8 cellular contexts compared by ENCODE assay signal in genomic region chr21:44949161-44950015, GRCh38. TPM values are rescaled to one million over a fixed set of nuclear protein-coding genes. Genes with fewer than 3 reads are reported as not detected.
DNase-seq lines count a peak whose midpoint lies in the region; ATAC-seq and TF ChIP-seq lines count a peak whose summit lies in the region.

No MANE protein-coding gene starts in this region.

- peaks cover 4 to 15% of the 10 kb centered on the region in 2 donors for H3K4me1 Mint-ChIP-seq in natural killer cell
- peaks cover 67% of the 10 kb centered on the region for H3K4me1 Mint-ChIP-seq in stimulated activated naive CD8-positive, alpha-beta T cell treated with anti-CD3 and anti-CD28 coated beads, Interleukin-15, amount 100 ng/mL, for 72 hours

- DNase-seq in NK-92 (lab: John Stamatoyannopoulos, UW; ENCODE audit: unreplicated experiment): peak; percentile 31
- DNase-seq in activated T-cell treated with anti-CD3 and anti-CD28 coated beads for 1 hour (ENCODE audit: low read depth): peak; percentile 86
- peak; percentile 79 for DNase-seq in natural killer cell
- DNase-seq in stimulated activated naive CD8-positive, alpha-beta T cell treated with anti-CD3 and anti-CD28 coated beads, Interleukin-15, amount 100 ng/mL, for 72 hours: peak; percentile 73 to 74

- intact Hi-C loops in natural killer cell (cut with micrococcal nuclease): loop anchor here (1.0 to 5.0 kb wide), 2 partner anchors 179 to 493 kb away; no protein-coding TSS in a partner anchor

- H3K27me3 Mint-ChIP-seq in natural killer cell (ENCODE audit: low read depth in 2 of 2): no peaks in the 10 kb centered on the region
- H3K27me3 Mint-ChIP-seq in stimulated activated naive CD8-positive, alpha-beta T cell treated with anti-CD3 and anti-CD28 coated beads, Interleukin-15, amount 100 ng/mL, for 72 hours: no peaks in the 10 kb centered on the region

- no peak overlapping the region for H3K4me3 Mint-ChIP-seq in natural killer cell
- no peak overlapping the region for H3K4me3 Mint-ChIP-seq in stimulated activated naive CD8-positive, alpha-beta T cell treated with anti-CD3 and anti-CD28 coated beads, Interleukin-15, amount 100 ng/mL, for 72 hours

- ATAC-seq in GM21423 (IDR thresholded peaks at IDR 0.05; ENCODE audit: unreplicated experiment) (peak; percentile 62), esophagus mucosa (peak; percentile 77), natural killer cell (peak; percentile 85 to 95 (median 94)), GM18907 (IDR thresholded peaks at IDR 0.05; ENCODE audit: unreplicated experiment) (no peak)
- peak; percentile 87 for ATAC-seq in stimulated activated naive CD8-positive, alpha-beta T cell treated with anti-CD3 and anti-CD28 coated beads, Interleukin-15, amount 100 ng/mL, for 72 hours

- peaks cover 91% of the 10 kb centered on the region for H4K20me1 ChIP-seq in BLaER1

- H3K27me3 ChIP-seq in BLaER1: no peaks in the 10 kb centered on the region

- no peaks in the 10 kb centered on the region for H3K36me3 Mint-ChIP-seq in natural killer cell

- peaks cover 99% of the 10 kb centered on the region for H3K4me1 ChIP-seq in BLaER1

- peak overlapping the region; percentile 91 for H3K4me2 ChIP-seq in BLaER1

- no peak overlapping the region for H3K27ac Mint-ChIP-seq in natural killer cell
- peak overlapping the region in 1 of 2 donors; percentile 34 for H3K27ac Mint-ChIP-seq in stimulated activated naive CD8-positive, alpha-beta T cell treated with anti-CD3 and anti-CD28 coated beads, Interleukin-15, amount 100 ng/mL, for 72 hours

- peak overlapping the region; percentile 38; the same call in 1 of the 2 replicates for H3K27ac ChIP-seq in BLaER1

- H3K36me3 ChIP-seq in BLaER1: peaks cover 51% of the 10 kb centered on the region

- H3K9me3 Mint-ChIP-seq in natural killer cell: no peaks in the 10 kb centered on the region
- no peaks in the 10 kb centered on the region for H3K9me3 Mint-ChIP-seq in stimulated activated naive CD8-positive, alpha-beta T cell treated with anti-CD3 and anti-CD28 coated beads, Interleukin-15, amount 100 ng/mL, for 72 hours

- H3K9ac ChIP-seq in BLaER1: peak overlapping the region; percentile 31; the same call in 1 of the 2 replicates

- H3K4me3 ChIP-seq in BLaER1: no peak overlapping the region

- TF ChIP-seq CTCF in natural killer cell (IDR thresholded peaks at IDR 0.05): peak; percentile 92

- no peaks in the 10 kb centered on the region for H3K9me3 ChIP-seq in BLaER1

RNA-seq across cellular contexts. Expression of gene SLX9, which starts 9.6 kb away (rescaled TPM):
- total RNA-seq in esophagus mucosa (27.2 TPM), natural killer cell (10 to 100 TPM; 12.8 to 22.9 (median 20.0) TPM)

RNA-seq across cellular contexts. Expression of gene ITGB2, which starts 28.7 kb away (rescaled TPM):
- total RNA-seq in esophagus mucosa: 7.1 TPM
- total RNA-seq in natural killer cell: 1,000 to 10,000 TPM; 1,223 to 1,393 (median 1,250) TPM

Comparison
In these comparisons a context has a peak if more than half of its experiments do, and no peak if none do; other contexts are left out.
1. DNase-seq: peak in every context shown above with its lines; median percentile 86 in activated T-cell treated with anti-CD3 and anti-CD28 coated beads for 1 hour; 79 in natural killer cell; 74 in stimulated activated naive CD8-positive, alpha-beta T cell treated with anti-CD3 and anti-CD28 coated beads, Interleukin-15, amount 100 ng/mL, for 72 hours; 31 in NK-92.
2. RNA of gene ITGB2, which starts 28.7 kb away (total RNA-seq): 1,223 to 1,393 TPM in natural killer cell; 7.1 TPM in esophagus mucosa (single experiment); every median in the first group is over 100 times any median in the second.